ENCODE assay signal across 23 cellular contexts in the genomic region with DNA sequence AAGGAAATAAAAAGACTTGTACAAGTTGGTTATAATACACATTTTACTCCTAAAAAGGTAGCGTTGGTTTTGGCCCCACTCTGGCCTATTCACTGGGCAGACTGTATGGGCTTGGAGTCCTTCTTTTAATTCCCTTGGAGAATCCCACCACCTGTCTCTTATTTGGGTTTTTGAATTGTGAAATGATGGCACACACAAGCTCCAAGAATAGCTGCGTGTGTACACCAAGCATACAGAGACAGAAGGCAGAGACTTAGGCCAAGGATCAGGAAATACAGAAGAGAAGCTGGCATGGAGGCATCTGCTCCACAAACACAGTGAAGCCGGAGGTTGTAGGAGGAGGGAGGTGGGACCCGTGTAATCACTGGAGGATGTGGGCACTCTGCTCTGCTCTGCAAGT.
"Had no signal": no experiment of that assay in that cellular context is flagged by ENCODE, and none has a peak within 500 bp of the region (broad histone marks: within the 10 kb centered on the region; RNA-seq: fewer than 3 reads in every experiment).

No MANE protein-coding gene starts in this region.

- H3K9me3 ChIP-seq: breast epithelium, heart left ventricle, thoracic aorta, upper lobe of right lung had no signal

- DNase-seq: activated B cell treated with CpG ODN at 0.5 μM for 24 hours; activated CD4-positive, alpha-beta T cell treated with anti-CD3 and anti-CD28 coated beads for 36 hours; activated CD4-positive, alpha-beta T cell treated with anti-CD3 and anti-CD28 coated beads, Interleukin-2, amount 50 U/mL, for 4 hours; activated CD8-positive, alpha-beta memory T cell treated with anti-CD3 and anti-CD28 coated beads for 24 hours; activated CD8-positive, alpha-beta memory T cell treated with anti-CD3 and anti-CD28 coated beads, Interleukin-2, amount 50 U/mL, for 4 hours; activated naive CD4-positive, alpha-beta T cell; activated naive CD8-positive, alpha-beta T cell treated with anti-CD3 and anti-CD28 coated beads, Interleukin-2, amount 10 ng/mL, durations not matched to agents 7 days and 5 days; activated T-cell treated with anti-CD3 and anti-CD28 coated beads, Interleukin-2, amount 50 U/mL, for 4 hours; amniotic stem cell; endodermal cell; heart left ventricle; islet precursor cell; left cardiac atrium; naive B cell; stimulated activated CD4-positive, alpha-beta T cell treated with anti-CD3 and anti-CD28 coated beads, Interleukin-2, amount 100 ng/mL, for 48 hours; stimulated activated CD8-positive, alpha-beta memory T cell treated with anti-CD3 and anti-CD28 coated beads, Interleukin-4, amount 100 ng/mL, for 48 hours; stimulated activated naive CD4-positive, alpha-beta T cell; T1000; upper lobe of right lung had no signal

- H3K27me3 ChIP-seq: breast epithelium, heart left ventricle, upper lobe of right lung had no signal

- H3K36me3 ChIP-seq: breast epithelium, upper lobe of right lung had no signal

- H3K4me3 ChIP-seq: breast epithelium, coronary artery, heart left ventricle, thoracic aorta, upper lobe of right lung had no signal

- H3K27ac ChIP-seq: breast epithelium, coronary artery, heart left ventricle, thoracic aorta, upper lobe of right lung had no signal

- H3K4me1 ChIP-seq: breast epithelium, upper lobe of right lung had no signal

- ATAC-seq: activated CD4-positive, alpha-beta T cell treated with anti-CD3 and anti-CD28 coated beads for 36 hours; activated T-cell treated with anti-CD3 and anti-CD28 coated beads, Interleukin-2, amount 50 U/mL, for 4 hours; heart left ventricle; left cardiac atrium; sciatic nerve; upper lobe of right lung had no signal
